Comparison of ENCODE assay signal across 1 cellular context in the genomic region with DNA sequence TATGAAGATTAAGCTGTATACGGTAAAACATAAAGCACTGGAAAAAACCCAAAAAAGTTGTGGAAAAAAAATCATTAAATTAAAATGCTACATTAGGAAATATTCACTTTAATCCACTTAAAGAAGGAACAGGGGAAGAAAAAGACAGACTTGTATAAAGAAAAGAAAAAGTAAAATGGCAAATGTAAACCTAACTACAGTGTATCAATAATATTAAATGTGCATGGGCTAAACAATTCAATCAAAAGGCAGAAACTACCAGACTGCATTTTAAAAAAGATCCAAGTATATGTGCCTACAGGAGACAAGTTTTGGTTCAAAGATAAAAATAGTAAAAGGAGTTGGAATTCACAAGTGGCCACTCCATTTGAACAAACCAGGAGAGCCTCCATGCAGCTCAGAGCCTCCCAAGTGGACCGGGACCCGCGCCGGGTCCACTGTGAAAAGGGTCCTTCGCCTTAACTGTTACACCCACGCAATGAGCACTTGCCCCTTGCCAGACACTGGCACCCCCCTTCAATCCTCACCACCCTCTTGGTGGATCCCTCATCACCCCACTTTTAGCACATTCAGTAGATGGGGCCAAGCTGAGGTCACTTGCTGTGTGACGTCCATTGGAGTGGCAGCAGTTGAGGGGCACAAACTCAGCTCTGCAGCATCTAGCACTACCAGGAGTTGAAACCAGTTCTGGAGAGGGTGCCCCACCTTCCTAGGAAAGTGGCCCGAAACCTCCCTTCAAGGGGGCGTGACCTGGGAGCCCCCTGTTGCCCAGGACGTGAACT.
TF ChIP-seq lines count a peak whose summit lies in the region.

No MANE protein-coding gene starts in this region.

TF ChIP-seq in A549, 52 proteins besides CTCF, POLR2A, EP300 and RAD21 (continued from another document):
- TF ChIP-seq, protein P1, sequence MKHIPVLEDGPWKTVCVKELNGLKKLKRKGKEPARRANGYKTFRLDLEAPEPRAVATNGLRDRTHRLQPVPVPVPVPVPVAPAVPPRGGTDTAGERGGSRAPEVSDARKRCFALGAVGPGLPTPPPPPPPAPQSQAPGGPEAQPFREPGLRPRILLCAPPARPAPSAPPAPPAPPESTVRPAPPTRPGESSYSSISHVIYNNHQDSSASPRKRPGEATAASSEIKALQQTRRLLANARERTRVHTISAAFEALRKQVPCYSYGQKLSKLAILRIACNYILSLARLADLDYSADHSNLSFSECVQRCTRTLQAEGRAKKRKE (CRISPR knock-in tag; IDR thresholded peaks at IDR 0.05; ENCODE audit: low read depth): no peak
- TF ChIP-seq CBX2 (IDR thresholded peaks at IDR 0.05; ENCODE audit: borderline replicate concordance, low read depth) (no peak), HOXA7 (CRISPR knock-in tag; IDR thresholded peaks at IDR 0.05) (no peak), SREBF2 (IDR thresholded peaks at IDR 0.05) (no peak), JUNB (IDR thresholded peaks at IDR 0.05) (no peak), POLR2AphosphoS2 (conservative IDR thresholded peaks at IDR 0.05; ENCODE audit: low read length) (no peak), ZNF302 (CRISPR knock-in tag; IDR thresholded peaks at IDR 0.05) (no peak), ZFP36 (IDR thresholded peaks at IDR 0.05; ENCODE audit: borderline replicate concordance, partially characterized antibody) (no peak), KDM1A (IDR thresholded peaks at IDR 0.05; ENCODE audit: low read depth) (no peak)
- TF ChIP-seq, protein P2, sequence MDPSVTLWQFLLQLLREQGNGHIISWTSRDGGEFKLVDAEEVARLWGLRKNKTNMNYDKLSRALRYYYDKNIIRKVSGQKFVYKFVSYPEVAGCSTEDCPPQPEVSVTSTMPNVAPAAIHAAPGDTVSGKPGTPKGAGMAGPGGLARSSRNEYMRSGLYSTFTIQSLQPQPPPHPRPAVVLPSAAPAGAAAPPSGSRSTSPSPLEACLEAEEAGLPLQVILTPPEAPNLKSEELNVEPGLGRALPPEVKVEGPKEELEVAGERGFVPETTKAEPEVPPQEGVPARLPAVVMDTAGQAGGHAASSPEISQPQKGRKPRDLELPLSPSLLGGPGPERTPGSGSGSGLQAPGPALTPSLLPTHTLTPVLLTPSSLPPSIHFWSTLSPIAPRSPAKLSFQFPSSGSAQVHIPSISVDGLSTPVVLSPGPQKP (IDR thresholded peaks at IDR 0.05; ENCODE audit: low read depth, low read length): no peak
